ENCODE assay signal across 8 cellular contexts in genomic region chr1:148722758-148723157, GRCh38. TPM values are rescaled to one million over a fixed set of nuclear protein-coding genes. Genes with fewer than 3 reads are reported as not detected.
DNase-seq lines count a peak whose midpoint lies in the region; ATAC-seq, FAIRE-seq and TF ChIP-seq lines count a peak whose summit lies in the region.
"Not testable (repeated sequence)": the region's sequence is repeated elsewhere in the genome, so short reads cannot be mapped to it uniquely, and the experiment has no call there.
"Had no signal": no experiment of that assay in that cellular context is flagged by ENCODE, and none has a peak within 500 bp of the region (broad histone marks: within the 10 kb centered on the region; RNA-seq: fewer than 3 reads in every experiment).

No MANE protein-coding gene starts in this region.

- H3K79me2 ChIP-seq in OCI-LY1 (ENCODE audit: insufficient read depth, low read length): not testable (repeated sequence)

- not testable (repeated sequence) for H3K9me3 Mint-ChIP-seq in activated B cell treated with CpG ODN at 0.5 μM for 24 hours; central memory CD8-positive, alpha-beta T cell; stimulated activated naive B cell treated with anti-CD40 and anti-IgM and Interleukin-4, amounts not matched to agents 10 μg/mL and 1 μg/mL and 100 μg/mL, for 72 hours

- POLR2A ChIA-PET in activated B cell treated with CpG ODN at 0.5 μM for 24 hours (lab: Charles Lee): not testable (repeated sequence)

- H3K4me2 ChIP-seq in OCI-LY1 (ENCODE audit: low read length): peak overlapping the region; percentile 75

- H3K9me2 ChIP-seq in OCI-LY1 (ENCODE audit: low read depth, low read length): not testable (repeated sequence)

- CTCF ChIA-PET in activated B cell treated with CpG ODN at 0.5 μM for 24 hours (lab: Charles Lee): not testable (repeated sequence)

- H4K20me1 ChIP-seq in OCI-LY1 (ENCODE audit: insufficient read depth, low read length): not testable (repeated sequence)

- peak overlapping the region; percentile 86 for H3K27ac ChIP-seq in OCI-LY1 (ENCODE audit: low read depth, low read length, poor library complexity, severe bottlenecking)

- H3K9ac ChIP-seq in OCI-LY1 (ENCODE audit: low read length): peak overlapping the region; percentile 68; the same call in 1 of the 2 replicates

- not testable (repeated sequence) for H3K9me3 ChIP-seq in OCI-LY1 (ENCODE audit: low read length); mucosa of descending colon

- TF ChIP-seq POLR2A in GM12891 (IDR thresholded peaks at IDR 0.05; ENCODE audit: low read depth, low read length): not testable (repeated sequence)

- H3K4me1 ChIP-seq in OCI-LY1 (ENCODE audit: insufficient read depth, low read length, severe bottlenecking); mucosa of descending colon (ENCODE audit: low read depth): not testable (repeated sequence)

- H3K27me3 Mint-ChIP-seq in activated B cell treated with CpG ODN at 0.5 μM for 24 hours; central memory CD8-positive, alpha-beta T cell; stimulated activated naive B cell treated with anti-CD40 and anti-IgM and Interleukin-4, amounts not matched to agents 10 μg/mL and 1 μg/mL and 100 μg/mL, for 72 hours: not testable (repeated sequence)

- H3K36me3 Mint-ChIP-seq in activated B cell treated with CpG ODN at 0.5 μM for 24 hours (ENCODE audit: low read depth); central memory CD8-positive, alpha-beta T cell (ENCODE audit: insufficient read depth); stimulated activated naive B cell treated with anti-CD40 and anti-IgM and Interleukin-4, amounts not matched to agents 10 μg/mL and 1 μg/mL and 100 μg/mL, for 72 hours: not testable (repeated sequence)

- not testable (repeated sequence) for DNase-seq in GM12891 (ENCODE audit: insufficient read length, low spot score); activated B cell treated with CpG ODN at 0.5 μM for 24 hours; central memory CD8-positive, alpha-beta T cell (ENCODE audit: low spot score in 2 of 2); mucosa of descending colon; stimulated activated naive B cell treated with anti-CD40 and anti-IgM and Interleukin-4, amounts not matched to agents 10 μg/mL and 1 μg/mL and 100 μg/mL, for 72 hours

- H2AFZ ChIP-seq in OCI-LY1 (ENCODE audit: low read length): not testable (repeated sequence)

- H3K4me1 Mint-ChIP-seq in activated B cell treated with CpG ODN at 0.5 μM for 24 hours; central memory CD8-positive, alpha-beta T cell; stimulated activated naive B cell treated with anti-CD40 and anti-IgM and Interleukin-4, amounts not matched to agents 10 μg/mL and 1 μg/mL and 100 μg/mL, for 72 hours: not testable (repeated sequence)

- FAIRE-seq in GM12891 (lab: Jason Lieb, UNC): peak; percentile 35

- not testable (repeated sequence) for H3F3A ChIP-seq in OCI-LY1 (ENCODE audit: insufficient read depth, low read length)

- intact Hi-C loops in activated B cell treated with CpG ODN at 0.5 μM for 24 hours (cut with micrococcal nuclease); mucosa of descending colon (cut with DNase I, micrococcal nuclease): not testable (repeated sequence)

- not testable (repeated sequence) for H3K4me3 Mint-ChIP-seq in activated B cell treated with CpG ODN at 0.5 μM for 24 hours; central memory CD8-positive, alpha-beta T cell; stimulated activated naive B cell treated with anti-CD40 and anti-IgM and Interleukin-4, amounts not matched to agents 10 μg/mL and 1 μg/mL and 100 μg/mL, for 72 hours

- H3K4me3 ChIP-seq in OCI-LY1 (ENCODE audit: low read depth, low read length, poor library complexity, severe bottlenecking): peak overlapping the region; percentile 51
- H3K4me3 ChIP-seq in mucosa of descending colon: not testable (repeated sequence)

- not testable (repeated sequence) for H3K27ac Mint-ChIP-seq in activated B cell treated with CpG ODN at 0.5 μM for 24 hours; central memory CD8-positive, alpha-beta T cell (ENCODE audit: low read depth); stimulated activated naive B cell treated with anti-CD40 and anti-IgM and Interleukin-4, amounts not matched to agents 10 μg/mL and 1 μg/mL and 100 μg/mL, for 72 hours

- not testable (repeated sequence) for H3K36me3 ChIP-seq in OCI-LY1 (ENCODE audit: insufficient read depth, low read length); mucosa of descending colon (ENCODE audit: low read depth)

- not testable (repeated sequence) for H3K27me3 ChIP-seq in OCI-LY1 (ENCODE audit: insufficient read depth, low read length)

- ATAC-seq in HG02798 (IDR thresholded peaks at IDR 0.05; ENCODE audit: poor library complexity, unreplicated experiment) (peak; percentile 41), activated B cell treated with CpG ODN at 0.5 μM for 24 hours (ENCODE audit: low read depth) (peak; percentile 89), mucosa of descending colon (peak; percentile 64)
- peak; percentile 52 for ATAC-seq in central memory CD8-positive, alpha-beta T cell (replicated peaks; ENCODE audit: extremely low read depth, poor library complexity, severe bottlenecking)
- peak; percentile 94 to 96 for ATAC-seq in stimulated activated naive B cell treated with anti-CD40 and anti-IgM and Interleukin-4, amounts not matched to agents 10 μg/mL and 1 μg/mL and 100 μg/mL, for 72 hours (replicated peaks)

- not testable (repeated sequence) for TF ChIP-seq CTCF in OCI-LY1 (IDR thresholded peaks at IDR 0.05; ENCODE audit: low read length); activated B cell treated with CpG ODN at 0.5 μM for 24 hours (IDR thresholded peaks at IDR 0.05); mucosa of descending colon (IDR thresholded peaks at IDR 0.05)

RNA-seq across cellular contexts. Expression of gene NUDT4B, which starts 25.8 kb away (rescaled TPM):
- polyA plus RNA-seq in GM12891 (2012; ENCODE audit: low read depth, missing spikeins): 2.5 TPM
- 1.9 and 3.4 TPM in 2 replicates for total RNA-seq in activated B cell treated with CpG ODN at 0.5 μM for 24 hours
- 1 to 10 TPM in 1 of 3 donors, under 1 TPM in 1, not detected in 1; 0.61 to 1.4 TPM for total RNA-seq in mucosa of descending colon
- total RNA-seq: CD8-positive, alpha-beta T cell had no signal

Comparison
In these comparisons a context has a peak if more than half of its experiments do, and no peak if none do; other contexts are left out.
1. ATAC-seq: peak in every context shown above with its lines; median percentile 95 in stimulated activated naive B cell treated with anti-CD40 and anti-IgM and Interleukin-4, amounts not matched to agents 10 μg/mL and 1 μg/mL and 100 μg/mL, for 72 hours; 89 in activated B cell treated with CpG ODN at 0.5 μM for 24 hours; 64 in mucosa of descending colon; 52 in central memory CD8-positive, alpha-beta T cell; 41 in HG02798.